In the genomic region with DNA sequence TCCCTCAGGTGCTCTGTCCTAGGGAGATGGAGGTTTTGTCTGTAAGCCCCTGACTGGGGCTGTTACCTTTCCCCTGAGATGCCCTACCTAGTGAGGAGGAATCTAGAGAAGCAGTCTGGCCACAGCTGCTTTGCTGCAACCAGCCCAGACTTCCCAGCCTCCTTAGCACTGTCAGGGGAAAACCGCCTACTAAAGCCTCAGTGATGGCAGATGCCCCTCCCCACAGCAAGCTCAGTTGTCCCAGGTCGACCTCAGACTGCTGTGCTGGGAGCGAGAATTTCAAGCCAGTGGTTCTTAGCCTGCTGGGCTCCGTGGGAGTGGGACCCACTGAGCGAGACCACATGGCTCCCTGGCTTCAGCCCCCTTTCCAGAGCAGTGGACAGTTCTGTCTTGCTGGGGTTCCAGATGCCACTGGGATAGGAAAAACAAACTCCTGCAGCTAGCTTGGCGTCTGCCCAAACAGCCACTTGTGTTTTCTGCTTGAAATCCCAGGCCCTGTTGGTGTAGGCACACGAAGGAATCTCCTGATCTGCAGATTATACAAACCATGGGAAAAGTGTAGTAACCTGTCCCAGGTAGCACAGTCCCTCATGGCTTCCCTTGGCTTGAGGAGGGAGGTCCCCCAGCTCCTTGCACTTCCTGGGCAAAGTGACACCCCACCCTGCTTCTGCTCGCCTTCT, we compare ENCODE assay signal across 17 cellular contexts.
"Had no signal": no experiment of that assay in that cellular context is flagged by ENCODE, and none has a peak within 500 bp of the region (broad histone marks: within the 10 kb centered on the region; RNA-seq: fewer than 3 reads in every experiment).

No MANE protein-coding gene starts in this region.

- H3K4me3 ChIP-seq: adrenal gland, coronary artery, esophagus squamous epithelium, gastroesophageal sphincter, tibial artery had no signal

- H3K27ac ChIP-seq: adrenal gland, coronary artery, esophagus squamous epithelium, gastroesophageal sphincter, neutrophil, parathyroid adenoma, tibial artery had no signal

- DNase-seq: activated CD4-positive, alpha-beta T cell treated with anti-CD3 and anti-CD28 coated beads for 1 hour; activated T-cell treated with anti-CD3 and anti-CD28 coated beads, Interleukin-2, amount 50 U/mL, for 1 hour; adrenal gland; esophagus squamous epithelium; head of caudate nucleus; left ventricle myocardium superior; mammary epithelial cell; right cardiac atrium; stimulated activated CD4-positive, alpha-beta T cell treated with anti-CD3 and anti-CD28 coated beads, Interleukin-1b, Interleukin-23, amount 100 ng/mL, for 48 hours; substantia nigra; tibial artery had no signal

- ATAC-seq: activated naive CD4-positive, alpha-beta T cell treated with anti-CD3 and anti-CD28 coated beads, Interleukin-2, amount 50 U/mL, for 72 hours; gastroesophageal sphincter; left ventricle myocardium superior; natural killer cell treated with Interleukin-12 subunit alpha and Interleukin-12 subunit beta and Interleukin-15 and Interleukin-18, amount 100 ng/mL, for 72 hours; right cardiac atrium had no signal
